In the genomic region with DNA sequence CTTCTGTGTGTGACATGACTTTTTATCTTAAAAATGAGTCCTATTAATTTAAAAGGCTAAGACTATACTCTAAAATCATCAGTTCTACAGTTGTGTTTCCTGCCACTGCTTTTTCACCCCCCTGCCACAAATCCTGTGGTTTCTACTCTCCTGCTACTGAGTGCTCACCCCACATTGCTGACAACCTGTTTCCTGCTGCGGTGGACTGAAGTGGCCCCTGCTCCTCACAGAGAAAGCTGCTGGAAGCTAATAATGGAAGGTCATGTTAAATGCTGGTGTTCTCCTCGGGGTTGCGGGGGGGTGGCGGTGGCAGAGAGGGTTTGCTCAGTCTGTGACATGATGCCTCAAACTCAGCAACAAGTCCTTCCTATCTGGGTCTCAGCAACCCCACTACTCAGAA, we compare ENCODE assay signal across 1 cellular context.
TF ChIP-seq lines count a peak whose summit lies in the region.

No MANE protein-coding gene starts in this region.

TF ChIP-seq in GM12878, 131 proteins besides CTCF, POLR2A, EP300 and RAD21 (continued from another document):
- TF ChIP-seq CBX5 (IDR thresholded peaks at IDR 0.05; ENCODE audit: low read depth) (peak; percentile 68; the same call in 1 of the 2 replicates), EED (IDR thresholded peaks at IDR 0.05; ENCODE audit: low read depth) (peak; percentile 61; the same call in 1 of the 2 replicates), BHLHE40 (IDR thresholded peaks at IDR 0.05; ENCODE audit: borderline replicate concordance in 1 of 2, low read depth in 2 of 2, low read length in 1 of 2) (0 out of 4 replicates have a peak, but pooled peaks of 1 of the 2 experiments have one; percentile 20), TCF12 (IDR thresholded peaks at IDR 0.05; ENCODE audit: low read depth, low read length) (no peak), CEBPB (IDR thresholded peaks at IDR 0.05; ENCODE audit: borderline replicate concordance in 1 of 2, low read depth in 2 of 2, low read length in 2 of 2) (no peak), MTA2 (IDR thresholded peaks at IDR 0.05; ENCODE audit: low read depth) (peak; percentile 43; the same call in 1 of the 2 replicates)
